Comparison of ENCODE assay signal across 32 cellular contexts in genomic region chr1:92768286-92768685, GRCh38.
"Had no signal": no experiment of that assay in that cellular context is flagged by ENCODE, and none has a peak within 500 bp of the region (broad histone marks: within the 10 kb centered on the region; RNA-seq: fewer than 3 reads in every experiment).

No MANE protein-coding gene starts in this region.

- H3K4me1 Mint-ChIP-seq: activated CD4-positive, alpha-beta T cell treated with anti-CD3 and anti-CD28 coated beads for 36 hours; activated CD4-positive, alpha-beta T cell treated with anti-CD3 and anti-CD28 coated beads, Interleukin-2, amount 10 ng/mL, durations not matched to agents 24 days and 14 days; activated CD8-positive, alpha-beta memory T cell treated with anti-CD3 and anti-CD28 coated beads, Interleukin-2, amount 10 ng/mL, durations not matched to agents 7 days and 5 days; activated naive CD4-positive, alpha-beta T cell treated with anti-CD3 and anti-CD28 coated beads, Interleukin-2, amount 10 ng/mL, durations not matched to agents 7 days and 5 days; activated naive CD8-positive, alpha-beta T cell treated with anti-CD3 and anti-CD28 coated beads, Interleukin-2, amount 10 ng/mL, durations not matched to agents 7 days and 5 days; brain; T-helper 17 cell had no signal

- H3K36me3 ChIP-seq: ascending aorta, breast epithelium, cardiac muscle cell, colonic mucosa, esophagus squamous epithelium, gastroesophageal sphincter had no signal

- ATAC-seq: activated CD4-positive, alpha-beta T cell treated with anti-CD3 and anti-CD28 coated beads for 36 hours; activated CD8-positive, alpha-beta memory T cell treated with anti-CD3 and anti-CD28 coated beads, Interleukin-2, amount 10 ng/mL, durations not matched to agents 7 days and 5 days; activated CD8-positive, alpha-beta T cell treated with anti-CD3 and anti-CD28 coated beads, Interleukin-2, amount 10 ng/mL, durations not matched to agents 7 days and 5 days; activated naive CD4-positive, alpha-beta T cell treated with anti-CD3 and anti-CD28 coated beads, Interleukin-2, amount 50 U/mL, for 72 hours; activated T-cell treated with anti-CD3 and anti-CD28 coated beads, Interleukin-2, amount 50 U/mL, for 72 hours; gastroesophageal sphincter; T-helper 17 cell had no signal

- DNase-seq: activated CD4-positive, alpha-beta memory T cell treated with anti-CD3 and anti-CD28 coated beads for 36 hours; activated CD4-positive, alpha-beta T cell treated with anti-CD3 and anti-CD28 coated beads for 36 hours; activated CD4-positive, alpha-beta T cell treated with anti-CD3 and anti-CD28 coated beads, Interleukin-2, amount 10 ng/mL, durations not matched to agents 24 days and 14 days; activated CD4-positive, CD25-positive, alpha-beta regulatory T cell; activated CD4-positive, CD25-positive, alpha-beta regulatory T cell treated with anti-CD3 and anti-CD28 coated beads, Interleukin-2, amount 50 U/mL, for 72 hours; activated CD8-positive, alpha-beta memory T cell treated with anti-CD3 and anti-CD28 coated beads, Interleukin-2, amount 10 ng/mL, durations not matched to agents 7 days and 5 days; activated CD8-positive, alpha-beta memory T cell treated with anti-CD3 and anti-CD28 coated beads, Interleukin-2, amount 50 U/mL, for 48 hours; activated CD8-positive, alpha-beta T cell treated with anti-CD3 and anti-CD28 coated beads, Interleukin-2, amount 10 ng/mL, durations not matched to agents 7 days and 5 days; activated gamma-delta T cell; activated naive CD4-positive, alpha-beta T cell; activated naive CD4-positive, alpha-beta T cell treated with anti-CD3 and anti-CD28 coated beads, Interleukin-2, amount 10 ng/mL, durations not matched to agents 7 days and 5 days; activated naive CD8-positive, alpha-beta T cell treated with anti-CD3 and anti-CD28 coated beads, Interleukin-2, amount 10 ng/mL, durations not matched to agents 7 days and 5 days; activated T-cell treated with anti-CD3 and anti-CD28 coated beads for 4 hours; activated T-cell treated with anti-CD3 and anti-CD28 coated beads, Interleukin-2, amount 50 U/mL, for 24 hours; activated T-cell treated with anti-CD3 and anti-CD28 coated beads, Interleukin-2, amount 50 U/mL, for 72 hours; central memory CD4-positive, alpha-beta T cell; cerebellar nuclear complex; colonic mucosa; effector CD8-positive, alpha-beta T cell; esophagus squamous epithelium; foreskin melanocyte; T-helper 1 cell; T-helper 17 cell; T1000 had no signal

- H3K4me3 ChIP-seq: ascending aorta, breast epithelium, cardiac muscle cell, colonic mucosa, esophagus squamous epithelium, gastroesophageal sphincter had no signal

- H3K4me1 ChIP-seq: ascending aorta, breast epithelium, colonic mucosa, esophagus squamous epithelium, gastroesophageal sphincter had no signal

- H3K27me3 ChIP-seq: ascending aorta, breast epithelium, cardiac muscle cell, colonic mucosa, esophagus squamous epithelium, gastroesophageal sphincter had no signal

- H3K27ac ChIP-seq: ascending aorta, breast epithelium, cardiac muscle cell, colonic mucosa, epithelial cell of prostate, esophagus squamous epithelium, gastroesophageal sphincter had no signal

- H3K36me3 Mint-ChIP-seq: activated CD4-positive, alpha-beta memory T cell treated with anti-CD3 and anti-CD28 coated beads for 36 hours; activated CD8-positive, alpha-beta memory T cell treated with anti-CD3 and anti-CD28 coated beads, Interleukin-2, amount 10 ng/mL, durations not matched to agents 7 days and 5 days; activated naive CD4-positive, alpha-beta T cell treated with anti-CD3 and anti-CD28 coated beads, Interleukin-2, amount 10 ng/mL, durations not matched to agents 7 days and 5 days had no signal

- H3K27me3 Mint-ChIP-seq: brain had no signal

- H3K4me3 Mint-ChIP-seq: activated CD4-positive, alpha-beta memory T cell treated with anti-CD3 and anti-CD28 coated beads for 36 hours; activated CD4-positive, alpha-beta T cell treated with anti-CD3 and anti-CD28 coated beads for 36 hours; activated CD4-positive, alpha-beta T cell treated with anti-CD3 and anti-CD28 coated beads, Interleukin-2, amount 10 ng/mL, durations not matched to agents 24 days and 14 days; activated CD8-positive, alpha-beta memory T cell treated with anti-CD3 and anti-CD28 coated beads, Interleukin-2, amount 10 ng/mL, durations not matched to agents 7 days and 5 days; activated CD8-positive, alpha-beta T cell treated with anti-CD3 and anti-CD28 coated beads, Interleukin-2, amount 10 ng/mL, durations not matched to agents 7 days and 5 days; activated naive CD4-positive, alpha-beta T cell treated with anti-CD3 and anti-CD28 coated beads, Interleukin-2, amount 10 ng/mL, durations not matched to agents 7 days and 5 days; activated naive CD8-positive, alpha-beta T cell treated with anti-CD3 and anti-CD28 coated beads, Interleukin-2, amount 10 ng/mL, durations not matched to agents 7 days and 5 days; activated T-cell treated with anti-CD3 and anti-CD28 coated beads, Interleukin-2, amount 50 U/mL, for 24 hours; activated T-cell treated with anti-CD3 and anti-CD28 coated beads, Interleukin-2, amount 50 U/mL, for 72 hours; brain; T-helper 17 cell; T-helper 2 cell treated with Interferon-gamma antibody and Interleukin-4, amounts not matched to agents 5 μg/mL and 100 μg/mL, for 36 hours had no signal

- H3K27ac Mint-ChIP-seq: activated CD4-positive, alpha-beta memory T cell treated with anti-CD3 and anti-CD28 coated beads for 36 hours; activated CD4-positive, alpha-beta T cell treated with anti-CD3 and anti-CD28 coated beads for 36 hours; activated CD4-positive, alpha-beta T cell treated with anti-CD3 and anti-CD28 coated beads, Interleukin-2, amount 10 ng/mL, durations not matched to agents 24 days and 14 days; activated CD8-positive, alpha-beta memory T cell treated with anti-CD3 and anti-CD28 coated beads, Interleukin-2, amount 10 ng/mL, durations not matched to agents 7 days and 5 days; activated CD8-positive, alpha-beta T cell treated with anti-CD3 and anti-CD28 coated beads, Interleukin-2, amount 10 ng/mL, durations not matched to agents 7 days and 5 days; activated naive CD4-positive, alpha-beta T cell treated with anti-CD3 and anti-CD28 coated beads, Interleukin-2, amount 10 ng/mL, durations not matched to agents 7 days and 5 days; activated naive CD4-positive, alpha-beta T cell treated with anti-CD3 and anti-CD28 coated beads, Interleukin-2, amount 50 U/mL, for 72 hours; activated naive CD8-positive, alpha-beta T cell treated with anti-CD3 and anti-CD28 coated beads, Interleukin-2, amount 10 ng/mL, durations not matched to agents 7 days and 5 days; activated T-cell treated with anti-CD3 and anti-CD28 coated beads, Interleukin-2, amount 50 U/mL, for 24 hours; activated T-cell treated with anti-CD3 and anti-CD28 coated beads, Interleukin-2, amount 50 U/mL, for 72 hours; brain; T-helper 17 cell; T-helper 2 cell treated with Interferon-gamma antibody and Interleukin-4, amounts not matched to agents 5 μg/mL and 100 μg/mL, for 36 hours had no signal

- H3K9me3 ChIP-seq: ascending aorta, breast epithelium, colonic mucosa, esophagus squamous epithelium, gastroesophageal sphincter had no signal
